ENCODE assay signal across 1 cellular context in the genomic region with DNA sequence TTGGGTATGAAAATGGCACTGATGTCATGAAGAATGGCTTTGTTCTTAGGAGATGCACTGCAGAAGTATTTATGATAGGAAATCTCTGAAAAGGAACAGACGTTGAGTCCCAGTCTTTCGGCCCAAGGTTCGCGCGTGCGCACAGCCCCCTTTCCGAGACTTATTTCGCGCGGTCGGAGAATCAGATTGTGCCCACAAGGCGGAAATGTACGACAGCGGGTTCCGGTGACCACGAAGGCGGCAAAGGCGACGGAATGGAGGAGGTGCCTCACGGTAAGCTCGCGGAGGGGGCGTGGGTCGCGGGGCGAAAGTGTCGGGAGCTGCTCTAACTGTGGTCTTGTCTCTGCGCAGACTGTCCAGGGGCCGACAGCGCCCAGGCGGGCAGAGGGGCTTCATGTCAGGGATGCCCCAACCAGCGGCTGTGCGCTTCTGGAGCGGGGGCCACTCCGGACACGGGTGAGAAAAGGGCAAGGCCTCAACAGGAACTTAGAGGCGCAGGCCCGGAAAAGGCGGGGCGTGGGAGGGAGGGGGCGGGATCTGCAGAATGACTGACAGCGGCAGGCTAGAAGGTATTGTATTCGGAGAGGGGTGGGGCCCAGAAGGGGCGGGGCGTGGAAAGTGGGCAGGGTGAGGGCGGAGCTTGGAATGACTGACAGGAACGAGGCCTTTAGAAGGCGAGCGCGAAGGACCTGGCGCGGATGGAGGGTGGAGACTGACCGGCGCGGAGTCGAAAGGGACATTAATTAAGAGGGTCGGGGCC.
TF ChIP-seq lines count a peak whose summit lies in the region.

A gene (plus strand): TSS at position 233 of the 760 bp plus-strand sequence. CDS start 22 bp downstream, at position 255.

TF ChIP-seq in HepG2, 621 proteins besides CTCF, POLR2A, EP300 and RAD21 (continued from another document and continues in another):
- TF ChIP-seq, protein P1, sequence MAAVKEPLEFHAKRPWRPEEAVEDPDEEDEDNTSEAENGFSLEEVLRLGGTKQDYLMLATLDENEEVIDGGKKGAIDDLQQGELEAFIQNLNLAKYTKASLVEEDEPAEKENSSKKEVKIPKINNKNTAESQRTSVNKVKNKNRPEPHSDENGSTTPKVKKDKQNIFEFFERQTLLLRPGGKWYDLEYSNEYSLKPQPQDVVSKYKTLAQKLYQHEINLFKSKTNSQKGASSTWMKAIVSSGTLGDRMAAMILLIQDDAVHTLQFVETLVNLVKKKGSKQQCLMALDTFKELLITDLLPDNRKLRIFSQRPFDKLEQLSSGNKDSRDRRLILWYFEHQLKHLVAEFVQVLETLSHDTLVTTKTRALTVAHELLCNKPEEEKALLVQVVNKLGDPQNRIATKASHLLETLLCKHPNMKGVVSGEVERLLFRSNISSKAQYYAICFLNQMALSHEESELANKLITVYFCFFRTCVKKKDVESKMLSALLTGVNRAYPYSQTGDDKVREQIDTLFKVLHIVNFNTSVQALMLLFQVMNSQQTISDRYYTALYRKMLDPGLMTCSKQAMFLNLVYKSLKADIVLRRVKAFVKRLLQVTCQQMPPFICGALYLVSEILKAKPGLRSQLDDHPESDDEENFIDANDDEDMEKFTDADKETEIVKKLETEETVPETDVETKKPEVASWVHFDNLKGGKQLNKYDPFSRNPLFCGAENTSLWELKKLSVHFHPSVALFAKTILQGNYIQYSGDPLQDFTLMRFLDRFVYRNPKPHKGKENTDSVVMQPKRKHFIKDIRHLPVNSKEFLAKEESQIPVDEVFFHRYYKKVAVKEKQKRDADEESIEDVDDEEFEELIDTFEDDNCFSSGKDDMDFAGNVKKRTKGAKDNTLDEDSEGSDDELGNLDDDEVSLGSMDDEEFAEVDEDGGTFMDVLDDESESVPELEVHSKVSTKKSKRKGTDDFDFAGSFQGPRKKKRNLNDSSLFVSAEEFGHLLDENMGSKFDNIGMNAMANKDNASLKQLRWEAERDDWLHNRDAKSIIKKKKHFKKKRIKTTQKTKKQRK (IDR thresholded peaks at IDR 0.05; ENCODE audit: low read length) = no peak
- TF ChIP-seq, protein P2, sequence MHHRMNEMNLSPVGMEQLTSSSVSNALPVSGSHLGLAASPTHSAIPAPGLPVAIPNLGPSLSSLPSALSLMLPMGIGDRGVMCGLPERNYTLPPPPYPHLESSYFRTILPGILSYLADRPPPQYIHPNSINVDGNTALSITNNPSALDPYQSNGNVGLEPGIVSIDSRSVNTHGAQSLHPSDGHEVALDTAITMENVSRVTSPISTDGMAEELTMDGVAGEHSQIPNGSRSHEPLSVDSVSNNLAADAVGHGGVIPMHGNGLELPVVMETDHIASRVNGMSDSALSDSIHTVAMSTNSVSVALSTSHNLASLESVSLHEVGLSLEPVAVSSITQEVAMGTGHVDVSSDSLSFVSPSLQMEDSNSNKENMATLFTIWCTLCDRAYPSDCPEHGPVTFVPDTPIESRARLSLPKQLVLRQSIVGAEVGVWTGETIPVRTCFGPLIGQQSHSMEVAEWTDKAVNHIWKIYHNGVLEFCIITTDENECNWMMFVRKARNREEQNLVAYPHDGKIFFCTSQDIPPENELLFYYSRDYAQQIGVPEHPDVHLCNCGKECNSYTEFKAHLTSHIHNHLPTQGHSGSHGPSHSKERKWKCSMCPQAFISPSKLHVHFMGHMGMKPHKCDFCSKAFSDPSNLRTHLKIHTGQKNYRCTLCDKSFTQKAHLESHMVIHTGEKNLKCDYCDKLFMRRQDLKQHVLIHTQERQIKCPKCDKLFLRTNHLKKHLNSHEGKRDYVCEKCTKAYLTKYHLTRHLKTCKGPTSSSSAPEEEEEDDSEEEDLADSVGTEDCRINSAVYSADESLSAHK (CRISPR knock-in tag; IDR thresholded peaks at IDR 0.05; ENCODE audit: borderline replicate concordance) = no peak; the same call in 1 of the 2 replicates
- TF ChIP-seq MAZ (IDR thresholded peaks at IDR 0.05; ENCODE audit: borderline replicate concordance, low read depth, low read length) = peak; percentile 97
- peak; percentile 100 for TF ChIP-seq MAZ (CRISPR knock-in tag; IDR thresholded peaks at IDR 0.05; ENCODE audit: low read depth)
- TF ChIP-seq, protein P3, sequence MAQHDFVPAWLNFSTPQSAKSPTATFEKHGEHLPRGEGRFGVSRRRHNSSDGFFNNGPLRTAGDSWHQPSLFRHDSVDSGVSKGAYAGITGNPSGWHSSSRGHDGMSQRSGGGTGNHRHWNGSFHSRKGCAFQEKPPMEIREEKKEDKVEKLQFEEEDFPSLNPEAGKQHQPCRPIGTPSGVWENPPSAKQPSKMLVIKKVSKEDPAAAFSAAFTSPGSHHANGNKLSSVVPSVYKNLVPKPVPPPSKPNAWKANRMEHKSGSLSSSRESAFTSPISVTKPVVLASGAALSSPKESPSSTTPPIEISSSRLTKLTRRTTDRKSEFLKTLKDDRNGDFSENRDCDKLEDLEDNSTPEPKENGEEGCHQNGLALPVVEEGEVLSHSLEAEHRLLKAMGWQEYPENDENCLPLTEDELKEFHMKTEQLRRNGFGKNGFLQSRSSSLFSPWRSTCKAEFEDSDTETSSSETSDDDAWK (CRISPR knock-in tag; IDR thresholded peaks at IDR 0.05) = no peak
- TF ChIP-seq, protein P4, sequence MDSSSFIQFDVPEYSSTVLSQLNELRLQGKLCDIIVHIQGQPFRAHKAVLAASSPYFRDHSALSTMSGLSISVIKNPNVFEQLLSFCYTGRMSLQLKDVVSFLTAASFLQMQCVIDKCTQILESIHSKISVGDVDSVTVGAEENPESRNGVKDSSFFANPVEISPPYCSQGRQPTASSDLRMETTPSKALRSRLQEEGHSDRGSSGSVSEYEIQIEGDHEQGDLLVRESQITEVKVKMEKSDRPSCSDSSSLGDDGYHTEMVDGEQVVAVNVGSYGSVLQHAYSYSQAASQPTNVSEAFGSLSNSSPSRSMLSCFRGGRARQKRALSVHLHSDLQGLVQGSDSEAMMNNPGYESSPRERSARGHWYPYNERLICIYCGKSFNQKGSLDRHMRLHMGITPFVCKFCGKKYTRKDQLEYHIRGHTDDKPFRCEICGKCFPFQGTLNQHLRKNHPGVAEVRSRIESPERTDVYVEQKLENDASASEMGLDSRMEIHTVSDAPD (CRISPR knock-in tag; IDR thresholded peaks at IDR 0.05) = peak; percentile 86
- TF ChIP-seq, protein P5, sequence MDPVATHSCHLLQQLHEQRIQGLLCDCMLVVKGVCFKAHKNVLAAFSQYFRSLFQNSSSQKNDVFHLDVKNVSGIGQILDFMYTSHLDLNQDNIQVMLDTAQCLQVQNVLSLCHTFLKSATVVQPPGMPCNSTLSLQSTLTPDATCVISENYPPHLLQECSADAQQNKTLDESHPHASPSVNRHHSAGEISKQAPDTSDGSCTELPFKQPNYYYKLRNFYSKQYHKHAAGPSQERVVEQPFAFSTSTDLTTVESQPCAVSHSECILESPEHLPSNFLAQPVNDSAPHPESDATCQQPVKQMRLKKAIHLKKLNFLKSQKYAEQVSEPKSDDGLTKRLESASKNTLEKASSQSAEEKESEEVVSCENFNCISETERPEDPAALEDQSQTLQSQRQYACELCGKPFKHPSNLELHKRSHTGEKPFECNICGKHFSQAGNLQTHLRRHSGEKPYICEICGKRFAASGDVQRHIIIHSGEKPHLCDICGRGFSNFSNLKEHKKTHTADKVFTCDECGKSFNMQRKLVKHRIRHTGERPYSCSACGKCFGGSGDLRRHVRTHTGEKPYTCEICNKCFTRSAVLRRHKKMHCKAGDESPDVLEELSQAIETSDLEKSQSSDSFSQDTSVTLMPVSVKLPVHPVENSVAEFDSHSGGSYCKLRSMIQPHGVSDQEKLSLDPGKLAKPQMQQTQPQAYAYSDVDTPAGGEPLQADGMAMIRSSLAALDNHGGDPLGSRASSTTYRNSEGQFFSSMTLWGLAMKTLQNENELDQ (CRISPR knock-in tag; IDR thresholded peaks at IDR 0.05; ENCODE audit: borderline replicate concordance) = peak; percentile 87
- peak; percentile 100 for TF ChIP-seq NRL (CRISPR knock-in tag; IDR thresholded peaks at IDR 0.05; ENCODE audit: borderline replicate concordance)
- TF ChIP-seq EED (CRISPR knock-in tag; IDR thresholded peaks at IDR 0.05) = peak; percentile 99
- peak; percentile 87 for TF ChIP-seq SMAD3 (CRISPR knock-in tag; IDR thresholded peaks at IDR 0.05)
- peak; percentile 99; the same call in 1 of the 2 replicates for TF ChIP-seq PAX8 (CRISPR knock-in tag; IDR thresholded peaks at IDR 0.05; ENCODE audit: borderline replicate concordance)
- no peak for TF ChIP-seq ZNF75D (CRISPR knock-in tag; IDR thresholded peaks at IDR 0.05; ENCODE audit: borderline replicate concordance)
- TF ChIP-seq, protein P6, sequence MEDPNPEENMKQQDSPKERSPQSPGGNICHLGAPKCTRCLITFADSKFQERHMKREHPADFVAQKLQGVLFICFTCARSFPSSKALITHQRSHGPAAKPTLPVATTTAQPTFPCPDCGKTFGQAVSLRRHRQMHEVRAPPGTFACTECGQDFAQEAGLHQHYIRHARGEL (CRISPR knock-in tag; IDR thresholded peaks at IDR 0.05) = no peak
- TF ChIP-seq, protein P7, sequence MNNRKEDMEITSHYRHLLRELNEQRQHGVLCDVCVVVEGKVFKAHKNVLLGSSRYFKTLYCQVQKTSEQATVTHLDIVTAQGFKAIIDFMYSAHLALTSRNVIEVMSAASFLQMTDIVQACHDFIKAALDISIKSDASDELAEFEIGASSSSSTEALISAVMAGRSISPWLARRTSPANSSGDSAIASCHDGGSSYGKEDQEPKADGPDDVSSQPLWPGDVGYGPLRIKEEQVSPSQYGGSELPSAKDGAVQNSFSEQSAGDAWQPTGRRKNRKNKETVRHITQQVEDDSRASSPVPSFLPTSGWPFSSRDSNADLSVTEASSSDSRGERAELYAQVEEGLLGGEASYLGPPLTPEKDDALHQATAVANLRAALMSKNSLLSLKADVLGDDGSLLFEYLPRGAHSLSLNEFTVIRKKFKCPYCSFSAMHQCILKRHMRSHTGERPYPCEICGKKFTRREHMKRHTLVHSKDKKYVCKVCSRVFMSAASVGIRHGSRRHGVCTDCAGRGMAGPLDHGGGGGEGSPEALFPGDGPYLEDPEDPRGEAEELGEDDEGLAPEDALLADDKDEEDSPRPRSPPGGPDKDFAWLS (CRISPR knock-in tag; IDR thresholded peaks at IDR 0.05; ENCODE audit: borderline replicate concordance) = no peak
- TF ChIP-seq SP5 (CRISPR knock-in tag; IDR thresholded peaks at IDR 0.05; ENCODE audit: borderline replicate concordance, low read depth) = peak; percentile 73
- TF ChIP-seq ZNF607 (CRISPR knock-in tag; IDR thresholded peaks at IDR 0.05; ENCODE audit: borderline replicate concordance) = peak; percentile 100
- peak; percentile 94 for TF ChIP-seq DR1 (CRISPR knock-in tag; IDR thresholded peaks at IDR 0.05)
- peak; percentile 95; the same call in 1 of the 2 replicates for TF ChIP-seq ZNF724P (CRISPR knock-in tag; IDR thresholded peaks at IDR 0.05; ENCODE audit: borderline replicate concordance)
- peak; percentile 97 for TF ChIP-seq ZNF230 (CRISPR knock-in tag; IDR thresholded peaks at IDR 0.05)
- TF ChIP-seq, protein P8, sequence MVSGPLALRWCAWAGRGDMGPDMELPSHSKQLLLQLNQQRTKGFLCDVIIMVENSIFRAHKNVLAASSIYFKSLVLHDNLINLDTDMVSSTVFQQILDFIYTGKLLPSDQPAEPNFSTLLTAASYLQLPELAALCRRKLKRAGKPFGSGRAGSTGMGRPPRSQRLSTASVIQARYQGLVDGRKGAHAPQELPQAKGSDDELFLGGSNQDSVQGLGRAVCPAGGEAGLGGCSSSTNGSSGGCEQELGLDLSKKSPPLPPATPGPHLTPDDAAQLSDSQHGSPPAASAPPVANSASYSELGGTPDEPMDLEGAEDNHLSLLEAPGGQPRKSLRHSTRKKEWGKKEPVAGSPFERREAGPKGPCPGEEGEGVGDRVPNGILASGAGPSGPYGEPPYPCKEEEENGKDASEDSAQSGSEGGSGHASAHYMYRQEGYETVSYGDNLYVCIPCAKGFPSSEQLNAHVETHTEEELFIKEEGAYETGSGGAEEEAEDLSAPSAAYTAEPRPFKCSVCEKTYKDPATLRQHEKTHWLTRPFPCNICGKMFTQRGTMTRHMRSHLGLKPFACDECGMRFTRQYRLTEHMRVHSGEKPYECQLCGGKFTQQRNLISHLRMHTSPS (CRISPR knock-in tag; IDR thresholded peaks at IDR 0.05; ENCODE audit: low read depth) = peak; percentile 61; the same call in 1 of the 2 replicates
- TF ChIP-seq IKZF1 (IDR thresholded peaks at IDR 0.05) = no peak
- 0 out of 2 replicates have a peak, but pooled peaks have one; percentile 25 for TF ChIP-seq SNAI1 (CRISPR knock-in tag; IDR thresholded peaks at IDR 0.05; ENCODE audit: borderline replicate concordance)
- TF ChIP-seq, protein P9, sequence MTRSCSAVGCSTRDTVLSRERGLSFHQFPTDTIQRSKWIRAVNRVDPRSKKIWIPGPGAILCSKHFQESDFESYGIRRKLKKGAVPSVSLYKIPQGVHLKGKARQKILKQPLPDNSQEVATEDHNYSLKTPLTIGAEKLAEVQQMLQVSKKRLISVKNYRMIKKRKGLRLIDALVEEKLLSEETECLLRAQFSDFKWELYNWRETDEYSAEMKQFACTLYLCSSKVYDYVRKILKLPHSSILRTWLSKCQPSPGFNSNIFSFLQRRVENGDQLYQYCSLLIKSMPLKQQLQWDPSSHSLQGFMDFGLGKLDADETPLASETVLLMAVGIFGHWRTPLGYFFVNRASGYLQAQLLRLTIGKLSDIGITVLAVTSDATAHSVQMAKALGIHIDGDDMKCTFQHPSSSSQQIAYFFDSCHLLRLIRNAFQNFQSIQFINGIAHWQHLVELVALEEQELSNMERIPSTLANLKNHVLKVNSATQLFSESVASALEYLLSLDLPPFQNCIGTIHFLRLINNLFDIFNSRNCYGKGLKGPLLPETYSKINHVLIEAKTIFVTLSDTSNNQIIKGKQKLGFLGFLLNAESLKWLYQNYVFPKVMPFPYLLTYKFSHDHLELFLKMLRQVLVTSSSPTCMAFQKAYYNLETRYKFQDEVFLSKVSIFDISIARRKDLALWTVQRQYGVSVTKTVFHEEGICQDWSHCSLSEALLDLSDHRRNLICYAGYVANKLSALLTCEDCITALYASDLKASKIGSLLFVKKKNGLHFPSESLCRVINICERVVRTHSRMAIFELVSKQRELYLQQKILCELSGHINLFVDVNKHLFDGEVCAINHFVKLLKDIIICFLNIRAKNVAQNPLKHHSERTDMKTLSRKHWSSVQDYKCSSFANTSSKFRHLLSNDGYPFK (CRISPR knock-in tag; IDR thresholded peaks at IDR 0.05; ENCODE audit: borderline replicate concordance) = peak; percentile 99
- TF ChIP-seq ZNF782 (CRISPR knock-in tag; IDR thresholded peaks at IDR 0.05; ENCODE audit: borderline replicate concordance) = peak; percentile 99
- peak; percentile 94 for TF ChIP-seq IKZF4 (CRISPR knock-in tag; IDR thresholded peaks at IDR 0.05; ENCODE audit: borderline replicate concordance, low read depth, not compliant biosample characterization)
- TF ChIP-seq, protein P10, sequence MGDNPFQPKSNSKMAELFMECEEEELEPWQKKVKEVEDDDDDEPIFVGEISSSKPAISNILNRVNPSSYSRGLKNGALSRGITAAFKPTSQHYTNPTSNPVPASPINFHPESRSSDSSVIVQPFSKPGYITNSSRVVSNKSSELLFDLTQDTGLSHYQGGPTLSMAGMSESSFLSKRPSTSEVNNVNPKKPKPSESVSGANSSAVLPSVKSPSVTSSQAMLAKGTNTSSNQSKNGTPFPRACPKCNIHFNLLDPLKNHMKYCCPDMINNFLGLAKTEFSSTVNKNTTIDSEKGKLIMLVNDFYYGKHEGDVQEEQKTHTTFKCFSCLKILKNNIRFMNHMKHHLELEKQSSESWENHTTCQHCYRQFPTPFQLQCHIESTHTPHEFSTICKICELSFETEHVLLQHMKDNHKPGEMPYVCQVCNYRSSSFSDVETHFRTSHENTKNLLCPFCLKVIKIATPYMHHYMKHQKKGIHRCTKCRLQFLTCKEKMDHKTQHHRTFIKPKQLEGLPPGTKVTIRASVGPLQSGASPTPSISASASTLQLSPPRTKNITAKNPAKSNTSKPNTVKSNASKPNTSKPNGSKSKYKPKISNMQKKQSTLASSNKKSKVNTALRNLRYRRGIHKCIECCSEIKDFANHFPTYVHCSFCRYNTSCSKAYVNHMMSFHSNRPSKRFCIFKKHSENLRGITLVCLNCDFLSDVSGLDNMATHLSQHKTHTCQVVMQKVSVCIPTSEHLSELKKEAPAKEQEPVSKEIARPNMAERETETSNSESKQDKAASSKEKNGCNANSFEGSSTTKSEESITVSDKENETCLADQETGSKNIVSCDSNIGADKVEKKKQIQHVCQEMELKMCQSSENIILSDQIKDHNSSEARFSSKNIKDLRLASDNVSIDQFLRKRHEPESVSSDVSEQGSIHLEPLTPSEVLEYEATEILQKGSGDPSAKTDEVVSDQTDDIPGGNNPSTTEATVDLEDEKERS (CRISPR knock-in tag; IDR thresholded peaks at IDR 0.05) = peak; percentile 82; the same call in 1 of the 2 replicates
